14 cellular contexts compared by ENCODE assay signal in genomic region chr12:105204916-105205315, GRCh38. TPM values are rescaled to one million over a fixed set of nuclear protein-coding genes. Genes with fewer than 3 reads are reported as not detected.
DNase-seq lines count a peak whose midpoint lies in the region; ATAC-seq and TF ChIP-seq lines count a peak whose summit lies in the region.
"Had no signal": no experiment of that assay in that cellular context is flagged by ENCODE, and none has a peak within 500 bp of the region (broad histone marks: within the 10 kb centered on the region; RNA-seq: fewer than 3 reads in every experiment).

No MANE protein-coding gene starts in this region.

- H3K27me3 Mint-ChIP-seq in natural killer cell (ENCODE audit: low read depth in 2 of 2) = no peaks in the 10 kb centered on the region
- H3K27me3 Mint-ChIP-seq: memory B cell had no signal

- H3K4me1 ChIP-seq in mucosa of descending colon (ENCODE audit: low read depth) (no peaks in the 10 kb centered on the region), stomach (peaks cover 4 to 14% (median 9%) of the 10 kb centered on the region in 4 donors)

- H3K4me3 Mint-ChIP-seq in natural killer cell = no peak overlapping the region
- H3K4me3 Mint-ChIP-seq: memory B cell had no signal

- TF ChIP-seq EP300 in stomach (IDR thresholded peaks at IDR 0.05) = no peak

- peak overlapping the region in 1 of 5 donors; percentile 4 for H3K27ac ChIP-seq in stomach
- H3K27ac ChIP-seq: esophagus muscularis mucosa, tibial nerve had no signal

- peak; percentile 45 for ATAC-seq in mucosa of descending colon
- ATAC-seq in HG03045 (IDR thresholded peaks at IDR 0.05; ENCODE audit: unreplicated experiment) = no peak
- no peak for ATAC-seq in HG02840 (IDR thresholded peaks at IDR 0.05; ENCODE audit: low FRiP score, unreplicated experiment)
- ATAC-seq in natural killer cell = no peak
- ATAC-seq: sciatic nerve had no signal

- TF ChIP-seq POLR2A in stomach (IDR thresholded peaks at IDR 0.05) = no peak

- intact Hi-C loops in mucosa of descending colon (cut with DNase I, micrococcal nuclease) = no loop called here
- intact Hi-C loops in stomach (cut with DNase I; ENCODE audit: low total_unique reads) = no loop called here
- intact Hi-C loops in natural killer cell (cut with micrococcal nuclease) = no loop called here

- no peaks in the 10 kb centered on the region for H3K9me3 Mint-ChIP-seq in natural killer cell
- H3K9me3 Mint-ChIP-seq: memory B cell had no signal

- TF ChIP-seq CTCF in mucosa of descending colon (IDR thresholded peaks at IDR 0.05) (no peak), stomach (IDR thresholded peaks at IDR 0.05) (no peak), natural killer cell (IDR thresholded peaks at IDR 0.05) (no peak)

- H3K27me3 ChIP-seq in stomach = no peaks in the 10 kb centered on the region
- H3K27me3 ChIP-seq: esophagus muscularis mucosa, tibial nerve had no signal

- WGBS in stomach, 5 donors = 73 to 86% (median 80%) methylated on average over 6 of the region's 6 CpGs

- DNase-seq in AG08395 (ENCODE audit: low spot score) = peak; percentile 86
- DNase-seq in HS-5 (ENCODE audit: low read depth) = peak; percentile 72
- DNase-seq in astrocyte of the hippocampus (ENCODE audit: low read depth, low spot score) = peak; percentile 36
- no peak for DNase-seq in mucosa of descending colon
- DNase-seq in stomach = no peak
- no peak for DNase-seq in natural killer cell
- DNase-seq: activated gamma-delta T cell treated with Interleukin-2 at 50 U/mL for 16 hours, H7 had no signal

- peaks cover 11 to 14% of the 10 kb centered on the region in 2 donors for H3K4me1 Mint-ChIP-seq in natural killer cell
- H3K4me1 Mint-ChIP-seq: memory B cell had no signal

- H3K4me3 ChIP-seq in mucosa of descending colon (no peak overlapping the region), stomach (no peak overlapping the region)
- H3K4me3 ChIP-seq: esophagus muscularis mucosa, tibial nerve had no signal

- no peaks in the 10 kb centered on the region for H3K36me3 ChIP-seq in mucosa of descending colon (ENCODE audit: low read depth)
- peaks cover 61 to 100% (median 99%) of the 10 kb centered on the region in 4 donors for H3K36me3 ChIP-seq in stomach

- peaks cover 11% of the 10 kb centered on the region for H3K36me3 Mint-ChIP-seq in natural killer cell

- H3K27ac Mint-ChIP-seq in natural killer cell = no peak overlapping the region
- H3K27ac Mint-ChIP-seq: memory B cell had no signal

- H3K9me3 ChIP-seq in mucosa of descending colon (no peaks in the 10 kb centered on the region), stomach (no peaks in the 10 kb centered on the region)
- H3K9me3 ChIP-seq: esophagus muscularis mucosa, tibial nerve had no signal

RNA-seq across cellular contexts. Expression of gene APPL2, which starts 31.1 kb away (rescaled TPM):
- total RNA-seq in mucosa of descending colon (100 to 1,000 TPM; 110 to 226 (median 138) TPM), stomach (100 to 1,000 TPM in 1 of 5 donors, 10 to 100 TPM in 4; 43.4 to 407 (median 69.0) TPM), natural killer cell (10 to 100 TPM; 56.0 to 65.9 (median 64.2) TPM)
- polyA plus RNA-seq in stomach = 10 to 100 TPM; 15.9 to 39.0 (median 16.9) TPM

Comparison
In these comparisons a context has a peak if more than half of its experiments do, and no peak if none do; other contexts are left out.
1. DNase-seq: peak in AG08395 (single experiment), HS-5 (single experiment) and astrocyte of the hippocampus (single experiment); none in mucosa of descending colon (0 of 3), stomach (single experiment) and natural killer cell (single experiment).